ENCODE assay signal across 1 cellular context in the genomic region with DNA sequence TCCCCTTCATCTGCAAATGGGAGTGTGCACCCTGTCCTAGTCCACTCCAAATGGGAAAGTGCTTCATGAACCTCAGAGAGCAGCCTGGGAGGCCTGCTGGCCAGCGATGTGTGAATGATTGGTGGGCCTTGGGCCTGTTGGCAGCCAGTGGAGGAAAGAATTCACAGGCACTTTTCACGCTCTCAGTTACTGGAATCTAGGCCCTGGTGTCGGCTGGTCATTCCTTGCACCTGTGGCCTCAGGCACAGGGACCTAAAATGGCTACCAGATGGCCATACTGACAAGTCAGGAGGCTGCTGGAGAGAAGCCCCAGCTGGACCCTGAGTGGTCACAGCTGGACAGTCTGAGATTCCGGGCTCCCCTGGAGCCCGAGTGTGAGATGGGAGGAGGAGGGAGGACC.
TF ChIP-seq lines count a peak whose summit lies in the region.

No MANE protein-coding gene starts in this region.

TF ChIP-seq in IMR-90, 13 proteins besides CTCF, POLR2A, EP300 and RAD21 (continued from another document):
- TF ChIP-seq CHD1 (IDR thresholded peaks at IDR 0.05; ENCODE audit: low read depth, low read length) (no peak), FOS (IDR thresholded peaks at IDR 0.05; ENCODE audit: low read depth, low read length) (no peak), SMC3 (IDR thresholded peaks at IDR 0.05; ENCODE audit: low read depth, low read length) (no peak), RFX5 (IDR thresholded peaks at IDR 0.05; ENCODE audit: low read depth, low read length) (no peak), MAZ (IDR thresholded peaks at IDR 0.05; ENCODE audit: borderline replicate concordance, low read depth, low read length) (no peak), BHLHE40 (IDR thresholded peaks at IDR 0.05; ENCODE audit: low read depth, low read length) (no peak), RCOR1 (IDR thresholded peaks at IDR 0.05; ENCODE audit: insufficient replicate concordance, low read length) (no peak)
- TF ChIP-seq, protein P1, sequence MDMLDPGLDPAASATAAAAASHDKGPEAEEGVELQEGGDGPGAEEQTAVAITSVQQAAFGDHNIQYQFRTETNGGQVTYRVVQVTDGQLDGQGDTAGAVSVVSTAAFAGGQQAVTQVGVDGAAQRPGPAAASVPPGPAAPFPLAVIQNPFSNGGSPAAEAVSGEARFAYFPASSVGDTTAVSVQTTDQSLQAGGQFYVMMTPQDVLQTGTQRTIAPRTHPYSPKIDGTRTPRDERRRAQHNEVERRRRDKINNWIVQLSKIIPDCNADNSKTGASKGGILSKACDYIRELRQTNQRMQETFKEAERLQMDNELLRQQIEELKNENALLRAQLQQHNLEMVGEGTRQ (IDR thresholded peaks at IDR 0.05; ENCODE audit: low read depth, low read length), result no peak
TF ChIP-seq in IMR-90: peak in this region for 0.
